Comparison of ENCODE assay signal across 8 cellular contexts in the genomic region with DNA sequence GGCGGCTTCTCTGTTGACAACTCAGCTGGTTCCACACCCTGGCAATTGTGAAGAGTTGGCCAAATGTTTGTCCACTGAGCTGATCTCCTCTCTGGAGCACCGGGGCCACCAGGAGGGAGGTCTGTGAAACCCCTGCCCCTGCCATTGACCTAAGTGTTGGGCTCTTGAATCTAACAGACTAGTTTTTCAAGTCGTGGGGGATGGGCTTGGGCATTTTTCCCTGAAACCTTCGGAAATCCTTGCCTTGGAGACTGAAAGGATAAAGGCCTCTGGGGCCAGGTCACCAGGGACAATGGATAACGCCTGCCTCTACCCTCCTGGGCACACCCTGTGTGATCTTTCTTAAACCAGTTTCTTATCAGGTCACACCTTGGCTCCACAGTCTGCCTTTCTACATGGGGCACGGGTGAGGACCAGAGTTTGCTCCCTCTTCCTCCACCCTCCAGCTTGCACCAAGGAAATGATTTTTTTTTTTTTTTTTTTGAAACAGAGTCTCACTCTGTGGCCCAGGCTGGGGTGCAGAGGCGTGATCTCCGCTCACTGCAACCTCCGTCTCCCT. TPM values are rescaled to one million over a fixed set of nuclear protein-coding genes. Genes with fewer than 3 reads are reported as not detected.
DNase-seq lines count a peak whose midpoint lies in the region; ATAC-seq and TF ChIP-seq lines count a peak whose summit lies in the region.

No MANE protein-coding gene starts in this region.

- 35% methylated on average over 9 of the region's 9 CpGs for WGBS in liver

- peaks cover 45% of the 10 kb centered on the region for H3K4me1 Mint-ChIP-seq in activated T-cell treated with anti-CD3 and anti-CD28 coated beads, Interleukin-2, amount 50 U/mL, for 24 hours (ENCODE audit: low read depth)

- peak overlapping the region; percentile 94 for H3K27ac Mint-ChIP-seq in activated T-cell treated with anti-CD3 and anti-CD28 coated beads, Interleukin-2, amount 50 U/mL, for 24 hours

- TF ChIP-seq CTCF in ascending aorta (IDR thresholded peaks at IDR 0.05) (no peak), liver (IDR thresholded peaks at IDR 0.05; ENCODE audit: low read depth, low read length, missing input control) (no peak), tibial artery (IDR thresholded peaks at IDR 0.05) (no peak)

- no peak overlapping the region for H3K27ac ChIP-seq in ascending aorta
- H3K27ac ChIP-seq in liver (ENCODE audit: low read depth in 1 of 2, low read length in 2 of 2): no peak overlapping the region
- peak overlapping the region in 1 of 2 donors; percentile 70 for H3K27ac ChIP-seq in tibial artery

- H3K9me3 Mint-ChIP-seq in activated T-cell treated with anti-CD3 and anti-CD28 coated beads, Interleukin-2, amount 50 U/mL, for 24 hours: no peaks in the 10 kb centered on the region

- no peaks in the 10 kb centered on the region for H3K27me3 Mint-ChIP-seq in activated T-cell treated with anti-CD3 and anti-CD28 coated beads, Interleukin-2, amount 50 U/mL, for 24 hours

- no peak for ATAC-seq in HG02852 (IDR thresholded peaks at IDR 0.05; ENCODE audit: unreplicated experiment)

- H3K9me3 ChIP-seq in ascending aorta: no peaks in the 10 kb centered on the region
- H3K9me3 ChIP-seq in liver (ENCODE audit: control insufficient read depth in 4 of 4, low read length in 3 of 4): no peaks in the 10 kb centered on the region
- H3K9me3 ChIP-seq in tibial artery: no peaks in the 10 kb centered on the region

- peaks cover 50% of the 10 kb centered on the region for H3K36me3 Mint-ChIP-seq in activated T-cell treated with anti-CD3 and anti-CD28 coated beads, Interleukin-2, amount 50 U/mL, for 24 hours (ENCODE audit: low read depth)

- peaks cover 7 to 10% of the 10 kb centered on the region in 2 donors for H3K4me1 ChIP-seq in ascending aorta
- peaks cover 6 to 28% (median 19%) of the 10 kb centered on the region in 4 donors for H3K4me1 ChIP-seq in liver (ENCODE audit: control insufficient read depth in 4 of 4, insufficient read depth in 4 of 4, low read length in 3 of 4)
- H3K4me1 ChIP-seq in tibial artery: peaks cover 0 to 47% (median 29%) of the 10 kb centered on the region in 4 donors

- intact Hi-C loops in ascending aorta (cut with DNase I) (loop anchor here (1.0 to 2.0 kb wide), 2 partner anchors 11 to 41 kb away; a partner anchor contains a TSS), tibial artery (cut with DNase I; ENCODE audit: low total_unique reads) (no loop called here)

- H3K4me3 ChIP-seq in ascending aorta (peak overlapping the region; percentile 86 to 91), liver (ENCODE audit: low read depth in 1 of 3, low read length in 3 of 3) (peak overlapping the region; percentile 78 to 94 (median 87)), tibial artery (peak overlapping the region; percentile 70 to 93)

- no peak for DNase-seq in activated T-cell treated with anti-CD3 and anti-CD28 coated beads, Interleukin-2, amount 50 U/mL, for 24 hours
- DNase-seq in activated T-cell treated with anti-CD3 and anti-CD28 coated beads for 4 hours (no peak), ascending aorta (ENCODE audit: low spot score in 2 of 2) (no peak), tibial artery (no peak), HuH-7.5 (ENCODE audit: low spot score) (no peak), anterior cingulate cortex (lab: John Stamatoyannopoulos, UW) (no peak)

- no peak for TF ChIP-seq RAD21 in liver (IDR thresholded peaks at IDR 0.05)

- H3K27me3 ChIP-seq in ascending aorta (no peaks in the 10 kb centered on the region), liver (ENCODE audit: control insufficient read depth in 4 of 4, insufficient read depth in 4 of 4, low read length in 3 of 4) (no peaks in the 10 kb centered on the region), tibial artery (no peaks in the 10 kb centered on the region)

- peaks cover 0 to 8% of the 10 kb centered on the region in 2 donors for H3K36me3 ChIP-seq in ascending aorta
- peaks cover 0 to 8% (median 6%) of the 10 kb centered on the region in 4 donors for H3K36me3 ChIP-seq in liver (ENCODE audit: control insufficient read depth in 4 of 4, insufficient read depth in 3 of 4, low read depth in 1 of 4, low read length in 3 of 4)
- H3K36me3 ChIP-seq in tibial artery: peaks cover 0 to 21% (median 8%) of the 10 kb centered on the region in 3 donors

- peak overlapping the region; percentile 98 for H3K4me3 Mint-ChIP-seq in activated T-cell treated with anti-CD3 and anti-CD28 coated beads, Interleukin-2, amount 50 U/mL, for 24 hours

- H3K9ac ChIP-seq in liver (ENCODE audit: low read depth in 1 of 2, low read length in 2 of 2): peak overlapping the region; percentile 81 to 85

TF ChIP-seq in liver, 16 proteins besides CTCF, POLR2A, EP300 and RAD21:
- TF ChIP-seq TAF1 (conservative IDR thresholded peaks at IDR 0.05): no peak
- TF ChIP-seq NR2F2 (IDR thresholded peaks at IDR 0.05): no peak
- TF ChIP-seq GABPA (IDR thresholded peaks at IDR 0.05 in 1 of 2, conservative IDR thresholded peaks at IDR 0.05 in 1 of 2): no peak
- no peak for TF ChIP-seq RXRA (IDR thresholded peaks at IDR 0.05)
- TF ChIP-seq JUND (IDR thresholded peaks at IDR 0.05): no peak
- TF ChIP-seq, protein P1, sequence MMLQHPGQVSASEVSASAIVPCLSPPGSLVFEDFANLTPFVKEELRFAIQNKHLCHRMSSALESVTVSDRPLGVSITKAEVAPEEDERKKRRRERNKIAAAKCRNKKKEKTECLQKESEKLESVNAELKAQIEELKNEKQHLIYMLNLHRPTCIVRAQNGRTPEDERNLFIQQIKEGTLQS (IDR thresholded peaks at IDR 0.05): no peak
- TF ChIP-seq HNF4G (IDR thresholded peaks at IDR 0.05): no peak
- no peak for TF ChIP-seq SP1 (IDR thresholded peaks at IDR 0.05)
- no peak for TF ChIP-seq HNF4A (conservative IDR thresholded peaks at IDR 0.05)
- TF ChIP-seq, protein P2, sequence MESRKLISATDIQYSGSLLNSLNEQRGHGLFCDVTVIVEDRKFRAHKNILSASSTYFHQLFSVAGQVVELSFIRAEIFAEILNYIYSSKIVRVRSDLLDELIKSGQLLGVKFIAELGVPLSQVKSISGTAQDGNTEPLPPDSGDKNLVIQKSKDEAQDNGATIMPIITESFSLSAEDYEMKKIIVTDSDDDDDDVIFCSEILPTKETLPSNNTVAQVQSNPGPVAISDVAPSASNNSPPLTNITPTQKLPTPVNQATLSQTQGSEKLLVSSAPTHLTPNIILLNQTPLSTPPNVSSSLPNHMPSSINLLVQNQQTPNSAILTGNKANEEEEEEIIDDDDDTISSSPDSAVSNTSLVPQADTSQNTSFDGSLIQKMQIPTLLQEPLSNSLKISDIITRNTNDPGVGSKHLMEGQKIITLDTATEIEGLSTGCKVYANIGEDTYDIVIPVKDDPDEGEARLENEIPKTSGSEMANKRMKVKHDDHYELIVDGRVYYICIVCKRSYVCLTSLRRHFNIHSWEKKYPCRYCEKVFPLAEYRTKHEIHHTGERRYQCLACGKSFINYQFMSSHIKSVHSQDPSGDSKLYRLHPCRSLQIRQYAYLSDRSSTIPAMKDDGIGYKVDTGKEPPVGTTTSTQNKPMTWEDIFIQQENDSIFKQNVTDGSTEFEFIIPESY (IDR thresholded peaks at IDR 0.05): no peak
- TF ChIP-seq, protein P3, sequence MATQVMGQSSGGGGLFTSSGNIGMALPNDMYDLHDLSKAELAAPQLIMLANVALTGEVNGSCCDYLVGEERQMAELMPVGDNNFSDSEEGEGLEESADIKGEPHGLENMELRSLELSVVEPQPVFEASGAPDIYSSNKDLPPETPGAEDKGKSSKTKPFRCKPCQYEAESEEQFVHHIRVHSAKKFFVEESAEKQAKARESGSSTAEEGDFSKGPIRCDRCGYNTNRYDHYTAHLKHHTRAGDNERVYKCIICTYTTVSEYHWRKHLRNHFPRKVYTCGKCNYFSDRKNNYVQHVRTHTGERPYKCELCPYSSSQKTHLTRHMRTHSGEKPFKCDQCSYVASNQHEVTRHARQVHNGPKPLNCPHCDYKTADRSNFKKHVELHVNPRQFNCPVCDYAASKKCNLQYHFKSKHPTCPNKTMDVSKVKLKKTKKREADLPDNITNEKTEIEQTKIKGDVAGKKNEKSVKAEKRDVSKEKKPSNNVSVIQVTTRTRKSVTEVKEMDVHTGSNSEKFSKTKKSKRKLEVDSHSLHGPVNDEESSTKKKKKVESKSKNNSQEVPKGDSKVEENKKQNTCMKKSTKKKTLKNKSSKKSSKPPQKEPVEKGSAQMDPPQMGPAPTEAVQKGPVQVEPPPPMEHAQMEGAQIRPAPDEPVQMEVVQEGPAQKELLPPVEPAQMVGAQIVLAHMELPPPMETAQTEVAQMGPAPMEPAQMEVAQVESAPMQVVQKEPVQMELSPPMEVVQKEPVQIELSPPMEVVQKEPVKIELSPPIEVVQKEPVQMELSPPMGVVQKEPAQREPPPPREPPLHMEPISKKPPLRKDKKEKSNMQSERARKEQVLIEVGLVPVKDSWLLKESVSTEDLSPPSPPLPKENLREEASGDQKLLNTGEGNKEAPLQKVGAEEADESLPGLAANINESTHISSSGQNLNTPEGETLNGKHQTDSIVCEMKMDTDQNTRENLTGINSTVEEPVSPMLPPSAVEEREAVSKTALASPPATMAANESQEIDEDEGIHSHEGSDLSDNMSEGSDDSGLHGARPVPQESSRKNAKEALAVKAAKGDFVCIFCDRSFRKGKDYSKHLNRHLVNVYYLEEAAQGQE (IDR thresholded peaks at IDR 0.05): no peak
- no peak for TF ChIP-seq FOXA2 (IDR thresholded peaks at IDR 0.05)
TF ChIP-seq in liver: peak in this region for 0.

RNA-seq across cellular contexts. Expression of a gene that starts 0.9 kb away (rescaled TPM):
- total RNA-seq in ascending aorta: 48.2 TPM
- 10 to 100 TPM; 10.0 to 16.2 TPM for total RNA-seq in liver
- polyA plus RNA-seq in liver: 10 to 100 TPM; 22.7 to 25.2 TPM

RNA-seq across cellular contexts. Expression of a gene that starts 3.7 kb away (rescaled TPM):
- total RNA-seq in ascending aorta (not detected), liver (under 1 TPM; 0.17 to 0.42 TPM)
- polyA plus RNA-seq in liver: under 1 TPM in 1 of 2 donors, not detected in 1; 0.16 TPM

RNA-seq across cellular contexts. Expression of a gene that starts 13.0 kb away (rescaled TPM):
- total RNA-seq in ascending aorta (17.6 TPM), liver (10 to 100 TPM in 1 of 2 donors, 1 to 10 TPM in 1; 9.8 to 10.4 TPM)
- polyA plus RNA-seq in liver: 1 to 10 TPM; 1.8 to 8.7 TPM

RNA-seq across cellular contexts. Expression of a gene that starts 41.1 kb away (rescaled TPM):
- 103 TPM for total RNA-seq in ascending aorta
- total RNA-seq in liver: 10 to 100 TPM; 13.0 to 44.3 TPM
- polyA plus RNA-seq in liver: 10 to 100 TPM in 1 of 2 donors, 1 to 10 TPM in 1; 9.0 to 12.6 TPM
